ENCODE assay signal across 8 cellular contexts in the genomic region with DNA sequence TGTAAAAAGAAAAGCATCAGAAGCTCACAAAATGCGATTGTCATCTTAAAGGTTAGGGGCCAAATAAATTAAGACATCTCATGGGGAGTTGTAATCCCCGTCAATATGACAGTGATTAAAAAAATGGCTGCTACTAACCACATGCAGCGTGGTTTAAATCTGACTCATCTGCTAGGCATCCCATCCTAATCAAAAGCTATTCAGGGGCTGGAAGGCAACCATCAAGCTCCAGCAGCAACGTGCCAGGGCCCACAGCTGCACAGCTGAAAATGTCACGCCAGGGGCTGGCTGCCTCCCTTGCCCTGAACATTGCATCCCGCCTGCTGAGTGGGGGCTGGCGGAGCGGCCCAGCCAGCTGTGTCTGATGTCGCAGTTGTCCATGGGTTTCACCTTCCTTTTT.
DNase-seq lines count a peak whose midpoint lies in the region; ATAC-seq and TF ChIP-seq lines count a peak whose summit lies in the region.

No MANE protein-coding gene starts in this region.

- H3K4me1 ChIP-seq in SJCRH30 (peaks cover 15% of the 10 kb centered on the region), foreskin keratinocyte (peaks cover 34% of the 10 kb centered on the region)

- H3K36me3 ChIP-seq in SJCRH30, result no peaks in the 10 kb centered on the region
- H3K36me3 ChIP-seq in WERI-Rb-1, result no peaks in the 10 kb centered on the region

- H3K27ac ChIP-seq in SJCRH30 (peak overlapping the region; percentile 78), foreskin keratinocyte (no peak overlapping the region), WERI-Rb-1 (no peak overlapping the region)

- ATAC-seq in foreskin keratinocyte, result peak; percentile 97
- no peak for ATAC-seq in HG02623 (IDR thresholded peaks at IDR 0.05; ENCODE audit: unreplicated experiment)

- H3K9me3 ChIP-seq in SJCRH30 (replicated peaks), result no peaks in the 10 kb centered on the region; the same call in 1 of the 2 replicates
- H3K9me3 ChIP-seq in WERI-Rb-1 (ENCODE audit: severe bottlenecking), result no peaks in the 10 kb centered on the region

- TF ChIP-seq CTCF in foreskin keratinocyte (conservative IDR thresholded peaks at IDR 0.05) (no peak), WERI-Rb-1 (IDR thresholded peaks at IDR 0.05; ENCODE audit: low read depth, low read length) (no peak)

- DNase-seq in Daoy (ENCODE audit: low read depth) (peak; percentile 95), SJCRH30 (peak; percentile 92 to 95), foreskin keratinocyte (peak; percentile 84 to 92), occipital lobe (lab: John Stamatoyannopoulos, UW) (peak; percentile 49), WERI-Rb-1 (no peak)
- no peak for DNase-seq in NK-92 treated with Interleukin-12 subunit alpha and Interleukin-12 subunit beta, amount 100 ng/mL, for 24 hours (lab: John Stamatoyannopoulos, UW)
- DNase-seq in stimulated activated CD4-positive, alpha-beta T cell treated with anti-CD3 and anti-CD28 coated beads, Interleukin-2, amount 100 ng/mL, for 48 hours, result no peak

- H3K27me3 ChIP-seq in SJCRH30 (no peaks in the 10 kb centered on the region), foreskin keratinocyte (no peaks in the 10 kb centered on the region), WERI-Rb-1 (ENCODE audit: insufficient read depth, low read depth, severe bottlenecking) (no peaks in the 10 kb centered on the region)

- H3K4me3 ChIP-seq in SJCRH30 (no peak overlapping the region), WERI-Rb-1 (ENCODE audit: low read depth, low read length) (no peak overlapping the region)

Comparison
In these comparisons a context has a peak if more than half of its experiments do, and no peak if none do; other contexts are left out.
1. DNase-seq: peak in Daoy (single experiment), SJCRH30 (2 of 2), foreskin keratinocyte (2 of 2) and occipital lobe (single experiment); none in WERI-Rb-1 (single experiment), NK-92 treated with Interleukin-12 subunit alpha and Interleukin-12 subunit beta, amount 100 ng/mL, for 24 hours (single experiment) and stimulated activated CD4-positive, alpha-beta T cell treated with anti-CD3 and anti-CD28 coated beads, Interleukin-2, amount 100 ng/mL, for 48 hours (0 of 2).